In the genomic region with DNA sequence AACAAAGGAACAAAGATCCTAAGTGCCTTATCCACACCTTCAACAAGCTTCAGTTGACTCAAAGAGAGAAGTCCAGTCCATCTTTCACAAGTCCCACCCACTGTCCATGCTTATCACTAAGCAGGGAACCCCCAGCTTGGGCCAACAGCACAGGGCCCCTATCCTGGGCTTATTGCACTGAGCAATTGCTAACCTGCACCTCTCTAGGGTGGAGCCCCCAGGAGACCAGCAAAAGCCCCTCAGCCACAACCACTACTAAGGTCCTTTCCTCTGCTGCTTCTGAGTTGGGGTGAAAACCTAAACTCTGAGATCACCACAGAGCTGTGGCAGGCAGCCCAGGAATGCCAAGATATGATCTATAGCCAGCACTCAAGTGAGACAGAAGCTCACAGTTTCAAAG, we compare ENCODE assay signal across 25 cellular contexts.
"Had no signal": no experiment of that assay in that cellular context is flagged by ENCODE, and none has a peak within 500 bp of the region (broad histone marks: within the 10 kb centered on the region; RNA-seq: fewer than 3 reads in every experiment).

No MANE protein-coding gene starts in this region.

- H3K4me2 ChIP-seq: SK-N-SH had no signal

- H3K36me3 ChIP-seq: adrenal gland, Peyer's patch, SJSA1 had no signal

- H3K27ac ChIP-seq: adrenal gland, Peyer's patch, SJSA1 had no signal

- ATAC-seq: activated CD8-positive, alpha-beta T cell treated with anti-CD3 and anti-CD28 coated beads for 36 hours; activated naive CD4-positive, alpha-beta T cell treated with anti-CD3 and anti-CD28 coated beads, Interleukin-2, amount 50 U/mL, for 72 hours; PC-3 had no signal

- H3K9ac ChIP-seq: SK-N-SH had no signal

- H3K27me3 ChIP-seq: Peyer's patch, SJSA1 had no signal

- H3K4me1 ChIP-seq: adrenal gland, Peyer's patch, SJSA1 had no signal

- H3K4me3 ChIP-seq: adrenal gland, Peyer's patch, SJSA1 had no signal

- H3K9me3 ChIP-seq: adrenal gland, Peyer's patch, SJSA1, SK-N-SH had no signal

- DNase-seq: activated CD4-positive, alpha-beta T cell treated with anti-CD3 and anti-CD28 coated beads, Interleukin-2, amount 10 ng/mL, durations not matched to agents 24 days and 14 days; activated CD4-positive, alpha-beta T cell treated with anti-CD3 and anti-CD28 coated beads, Interleukin-2, amount 50 U/mL, for 4 hours; activated CD8-positive, alpha-beta T cell treated with anti-CD3 and anti-CD28 coated beads for 36 hours; activated gamma-delta T cell treated with Interleukin-2 at 50 U/mL for 16 hours; activated naive CD4-positive, alpha-beta T cell treated with anti-CD3 and anti-CD28 coated beads for 36 hours; activated T-cell treated with anti-CD3 and anti-CD28 coated beads, Interleukin-2, amount 50 U/mL, for 24 hours; adrenal gland; NCI-H1092 treated with DMSO at 0.1 percent for 48 hours; NCI-H1417; NCI-H146; NCI-H187; NCI-H2029 treated with DMSO at 0.1 percent for 48 hours; NCI-H2107; NCI-H2171; NCI-H510A; NCI-H526; NCI-H748 treated with DMSO at 0.1 percent for 48 hours; NK-92 treated with Interleukin-12 subunit alpha and Interleukin-12 subunit beta, amount 100 ng/mL, for 24 hours; PC-3; Peyer's patch; RPMI8226; SHP77 treated with DMSO at 0.1 percent for 48 hours; SK-N-SH had no signal
